Comparison of ENCODE assay signal across 17 cellular contexts in the genomic region with DNA sequence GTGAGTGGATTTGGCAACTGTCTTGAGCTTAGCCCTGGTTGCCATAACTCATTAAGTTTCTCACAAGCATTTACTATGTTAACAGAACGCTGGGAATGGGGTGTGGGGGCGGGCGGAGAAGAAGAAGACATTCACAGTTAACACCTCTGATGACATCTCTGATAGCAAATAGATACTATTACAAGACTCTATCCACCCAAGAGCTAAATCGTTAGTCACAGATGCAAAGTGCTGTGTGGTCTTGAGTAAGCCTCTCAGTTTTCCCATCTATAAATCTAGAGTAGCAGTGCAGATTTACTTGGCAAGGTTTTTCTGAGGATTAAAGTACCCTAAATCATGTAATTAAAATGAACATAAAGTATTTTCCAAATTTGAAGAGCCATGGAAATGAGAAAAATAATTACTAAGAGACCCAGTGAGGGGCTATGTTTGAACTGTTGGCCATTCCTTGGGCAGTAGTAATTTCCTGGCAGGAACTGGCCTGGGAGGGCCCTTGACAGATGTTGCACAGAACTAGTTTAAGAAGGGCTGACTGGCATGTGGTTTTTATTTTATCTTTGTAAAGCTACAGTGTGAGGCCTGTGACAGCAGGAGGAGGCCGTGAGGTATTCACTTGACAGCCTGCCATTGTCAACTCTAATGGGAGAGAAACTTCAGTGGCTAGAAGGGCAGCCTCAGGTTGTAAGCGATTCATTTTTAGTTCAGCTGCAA. TPM values are rescaled to one million over a fixed set of nuclear protein-coding genes. Genes with fewer than 3 reads are reported as not detected.
DNase-seq lines count a peak whose midpoint lies in the region; ATAC-seq and TF ChIP-seq lines count a peak whose summit lies in the region.
"Had no signal": no experiment of that assay in that cellular context is flagged by ENCODE, and none has a peak within 500 bp of the region (broad histone marks: within the 10 kb centered on the region; RNA-seq: fewer than 3 reads in every experiment).

No MANE protein-coding gene starts in this region.

- H3K9me3 ChIP-seq in right atrium auricular region (no peaks in the 10 kb centered on the region), aorta (ENCODE audit: control insufficient read depth, low read length) (no peaks in the 10 kb centered on the region), suprapubic skin (no peaks in the 10 kb centered on the region)

- TF ChIP-seq CTCF in right atrium auricular region (IDR thresholded peaks at IDR 0.05), result no peak
- TF ChIP-seq CTCF in suprapubic skin (IDR thresholded peaks at IDR 0.05), result no peak

- intact Hi-C loops in aorta (cut with DNase I), result no loop called here

- H3K27me3 ChIP-seq in right atrium auricular region, result no peaks in the 10 kb centered on the region
- H3K27me3 ChIP-seq in aorta (ENCODE audit: control insufficient read depth in 1 of 2, insufficient read depth in 2 of 2, low read length in 1 of 2), result no peaks in the 10 kb centered on the region
- no peaks in the 10 kb centered on the region for H3K27me3 ChIP-seq in suprapubic skin

- no peak for TF ChIP-seq EP300 in suprapubic skin (IDR thresholded peaks at IDR 0.05)

- DNase-seq in NCI-H2171 treated with DMSO at 0.1 percent for 48 hours (lab: John Stamatoyannopoulos, UW) (peak; percentile 27), NCI-H2171 (lab: John Stamatoyannopoulos, UW) (no peak), brain pericyte (ENCODE audit: low read depth, low spot score) (peak; percentile 12), right atrium auricular region (ENCODE audit: low spot score) (no peak), aorta (no peak), suprapubic skin (ENCODE audit: low spot score in 2 of 2) (no peak), NCI-H1048 (lab: John Stamatoyannopoulos, UW) (no peak)
- DNase-seq: 8988T; activated T-cell treated with anti-CD3 and anti-CD28 coated beads, Interleukin-2, amount 50 U/mL, for 48 hours; central memory CD4-positive, alpha-beta T cell; foreskin melanocyte; NCI-H524 treated with DMSO at 0.1 percent for 48 hours had no signal

- ATAC-seq in aorta (ENCODE audit: low FRiP score) (peak; percentile 11), HG02852 (IDR thresholded peaks at IDR 0.05; ENCODE audit: unreplicated experiment) (no peak)
- ATAC-seq: WTC11 had no signal

- H3K4me1 ChIP-seq in right atrium auricular region, result peaks cover 0 to 26% of the 10 kb centered on the region in 2 donors
- H3K4me1 ChIP-seq in aorta (ENCODE audit: control insufficient read depth in 1 of 2, insufficient read depth in 2 of 2, low read length in 2 of 2), result no peaks in the 10 kb centered on the region
- peaks cover 8% of the 10 kb centered on the region for H3K4me1 ChIP-seq in suprapubic skin

- no peak overlapping the region for H3K4me3 ChIP-seq in right atrium auricular region
- H3K4me3 ChIP-seq in aorta (ENCODE audit: low read length in 2 of 2), result no peak overlapping the region
- H3K4me3 ChIP-seq in suprapubic skin, result no peak overlapping the region
- H3K4me3 ChIP-seq: SK-N-MC had no signal

- no peak for TF ChIP-seq POLR2A in suprapubic skin (IDR thresholded peaks at IDR 0.05)

- peak overlapping the region; percentile 69 to 71 for H3K27ac ChIP-seq in right atrium auricular region
- no peak overlapping the region for H3K27ac ChIP-seq in aorta (ENCODE audit: low read depth in 1 of 2, low read length in 2 of 2)
- H3K27ac ChIP-seq in suprapubic skin, result no peak overlapping the region
- H3K27ac ChIP-seq: SK-N-MC had no signal

- H3K36me3 ChIP-seq in right atrium auricular region, result no peaks in the 10 kb centered on the region
- H3K36me3 ChIP-seq in aorta (ENCODE audit: control insufficient read depth in 1 of 2, insufficient read depth in 2 of 2, low read length in 1 of 2), result no peaks in the 10 kb centered on the region
- H3K36me3 ChIP-seq in suprapubic skin, result no peaks in the 10 kb centered on the region

- WGBS in aorta, 2 donors, result 77 to 79% methylated on average over 6 of the region's 6 CpGs
- 44% methylated on average over 6 of the region's 6 CpGs for WGBS in suprapubic skin

RNA-seq across cellular contexts. Expression of a gene that starts 58.7 kb away (rescaled TPM):
- not detected for total RNA-seq in right atrium auricular region
- total RNA-seq in aorta, result not detected
- polyA plus RNA-seq in aorta, result not detected
- not detected for total RNA-seq in suprapubic skin
- total RNA-seq: liver, subcutaneous adipose tissue, WTC11 had no signal
- polyA plus RNA-seq: liver had no signal

Comparison
In these comparisons a context has a peak if more than half of its experiments do, and no peak if none do; other contexts are left out.
1. DNase-seq: peak in NCI-H2171 treated with DMSO at 0.1 percent for 48 hours (single experiment) and brain pericyte (single experiment); none in NCI-H2171 (single experiment), right atrium auricular region (single experiment), aorta (0 of 2), suprapubic skin (0 of 2) and NCI-H1048 (single experiment).
2. H3K27ac ChIP-seq: peak in right atrium auricular region (2 of 2); none in aorta (0 of 2) and suprapubic skin (single experiment).